Comparison of ENCODE assay signal across 19 cellular contexts in genomic region chr19:31270897-31271568, GRCh38.
DNase-seq lines count a peak whose midpoint lies in the region; ATAC-seq and TF ChIP-seq lines count a peak whose summit lies in the region.
"Had no signal": no experiment of that assay in that cellular context is flagged by ENCODE, and none has a peak within 500 bp of the region (broad histone marks: within the 10 kb centered on the region; RNA-seq: fewer than 3 reads in every experiment).

No MANE protein-coding gene starts in this region.

- H3K9me2 ChIP-seq in SK-N-SH, result no peaks in the 10 kb centered on the region

- intact Hi-C loops in stomach (cut with DNase I; ENCODE audit: low total_unique reads), result no loop called here
- intact Hi-C loops in CD4-positive, alpha-beta memory T cell (cut with micrococcal nuclease), result no loop called here

- H3K9me3 ChIP-seq in SK-N-SH, result no peaks in the 10 kb centered on the region
- H3K9me3 ChIP-seq in stomach, result no peaks in the 10 kb centered on the region
- H3K9me3 ChIP-seq in CD4-positive, alpha-beta memory T cell (ENCODE audit: control insufficient read depth in 1 of 2, low read length in 2 of 2), result no peaks in the 10 kb centered on the region
- H3K9me3 ChIP-seq: ascending aorta, esophagus squamous epithelium, neutrophil had no signal

- no peak overlapping the region for H2AFZ ChIP-seq in SK-N-SH (ENCODE audit: low read depth)

- no peaks in the 10 kb centered on the region for H3K79me2 ChIP-seq in SK-N-SH (ENCODE audit: insufficient read depth)

- POLR2A ChIA-PET in SK-N-SH (lab: Yijun Ruan, JAX), result interaction anchor here (0.7 kb wide), 1 partner anchor 44 kb away, joined by 3 read pairs; no protein-coding TSS in a partner anchor
- POLR2A ChIA-PET in CD4-positive, alpha-beta memory T cell (lab: Charles Lee; ENCODE audit: partially characterized antibody), result no interaction called here

- H3K4me3 ChIP-seq in SK-N-SH (ENCODE audit: low read depth in 2 of 2, low read length in 1 of 2) (no peak overlapping the region), fibroblast of pulmonary artery (replicated peaks; ENCODE audit: low read depth, low read length) (no peak overlapping the region), retinal pigment epithelial cell (ENCODE audit: low read length) (no peak overlapping the region), stomach (no peak overlapping the region)
- no peak overlapping the region for H3K4me3 ChIP-seq in CD4-positive, alpha-beta memory T cell (ENCODE audit: low read length in 2 of 2)
- H3K4me3 ChIP-seq: ascending aorta, esophagus squamous epithelium had no signal

- peak; percentile 50 for DNase-seq in D341Med (ENCODE audit: low spot score)
- no peak for DNase-seq in SK-N-SH
- DNase-seq in fibroblast of pulmonary artery (ENCODE audit: low read depth), result peak; percentile 68
- DNase-seq in retinal pigment epithelial cell (ENCODE audit: low read depth), result peak; percentile 34
- DNase-seq in activated CD4-positive, alpha-beta T cell treated with anti-CD3 and anti-CD28 coated beads for 48 hours, result no peak
- no peak for DNase-seq in stomach
- DNase-seq in CD4-positive, alpha-beta memory T cell, result no peak
- DNase-seq: DND-41; esophagus squamous epithelium; HCEC 1CT; NCI-H510A; OCI-M1; small intestine; stimulated activated naive CD4-positive, alpha-beta T cell treated with Interleukin-2 at 50 U/mL for 16 hours had no signal

- H3K9ac ChIP-seq in SK-N-SH, result no peak overlapping the region

- peaks cover 0 to 2% (median 0%) of the 10 kb centered on the region in 4 donors for H3K4me1 Mint-ChIP-seq in CD4-positive, alpha-beta memory T cell

- no peak for TF ChIP-seq RAD21 in SK-N-SH (IDR thresholded peaks at IDR 0.05; ENCODE audit: low read length)

- 74% methylated on average over 13 of the region's 14 CpGs for WGBS in SK-N-SH (ENCODE audit: low lambda C conversion rate)
- 58 to 73% (median 69%) methylated on average over 14 of the region's 14 CpGs for WGBS in stomach, 5 donors

- CTCF ChIA-PET in SK-N-SH (lab: Yijun Ruan, JAX), result interaction anchor here (0.6 to 1.3 kb wide), 4 partner anchors 44 to 278 kb away, joined by 3 to 4 read pairs (median 4); no protein-coding TSS in a partner anchor
- CTCF ChIA-PET in CD4-positive, alpha-beta memory T cell (lab: Charles Lee; ENCODE audit: partially characterized antibody), result no interaction called here

- TF ChIP-seq EP300 in SK-N-SH (IDR thresholded peaks at IDR 0.05; ENCODE audit: borderline replicate concordance in 1 of 2, low read depth in 1 of 2, low read length in 1 of 2) (no peak), stomach (IDR thresholded peaks at IDR 0.05) (no peak)

- no peaks in the 10 kb centered on the region for H3K9me3 Mint-ChIP-seq in CD4-positive, alpha-beta memory T cell

- H3K4me1 ChIP-seq in SK-N-SH (ENCODE audit: control insufficient read depth in 1 of 2, insufficient read depth in 2 of 2, low read depth in 1 of 2, low read length in 1 of 2) (peaks cover 0 to 47% of the 10 kb centered on the region in 2 experiments; a peak in 2 of 4 replicates), stomach (peaks cover 0 to 18% (median 3%) of the 10 kb centered on the region in 4 donors)
- H3K4me1 ChIP-seq in CD4-positive, alpha-beta memory T cell (ENCODE audit: insufficient read depth, low read length), result no peaks in the 10 kb centered on the region
- H3K4me1 ChIP-seq: ascending aorta, esophagus squamous epithelium had no signal

- no peak overlapping the region for H3K4me2 ChIP-seq in SK-N-SH

- no peak for ATAC-seq in GM21423 (IDR thresholded peaks at IDR 0.05; ENCODE audit: unreplicated experiment)

- no peaks in the 10 kb centered on the region for H3K27me3 ChIP-seq in SK-N-SH (ENCODE audit: insufficient read depth)
- no peaks in the 10 kb centered on the region for H3K27me3 ChIP-seq in stomach
- H3K27me3 ChIP-seq in CD4-positive, alpha-beta memory T cell (ENCODE audit: insufficient read depth, low read length), result no peaks in the 10 kb centered on the region
- H3K27me3 ChIP-seq: ascending aorta, esophagus squamous epithelium, neutrophil had no signal

- H4K20me1 ChIP-seq in SK-N-SH (ENCODE audit: insufficient read depth), result no peaks in the 10 kb centered on the region

- H3K27ac ChIP-seq in SK-N-SH (ENCODE audit: low read depth in 2 of 2, low read length in 1 of 2) (peak overlapping the region in 1 of 2 experiments; percentile 89; a peak in 1 of 4 replicates), stomach (no peak overlapping the region)
- no peak overlapping the region for H3K27ac ChIP-seq in CD4-positive, alpha-beta memory T cell (ENCODE audit: low read depth, low read length)
- H3K27ac ChIP-seq: ascending aorta, esophagus squamous epithelium, neutrophil, VCaP had no signal

- no peaks in the 10 kb centered on the region for H3K36me3 Mint-ChIP-seq in CD4-positive, alpha-beta memory T cell

- no peak for TF ChIP-seq CTCF in SK-N-SH (IDR thresholded peaks at IDR 0.05)
- no peak for TF ChIP-seq CTCF in fibroblast of pulmonary artery (IDR thresholded peaks at IDR 0.05; ENCODE audit: low read length, missing control alignments)
- TF ChIP-seq CTCF in retinal pigment epithelial cell (conservative IDR thresholded peaks at IDR 0.05; ENCODE audit: low read depth, low read length), result no peak
- TF ChIP-seq CTCF in stomach (IDR thresholded peaks at IDR 0.05), result no peak

- no peaks in the 10 kb centered on the region for H3F3A ChIP-seq in SK-N-SH (replicated peaks; ENCODE audit: insufficient read depth)

- H3K27me3 Mint-ChIP-seq in CD4-positive, alpha-beta memory T cell, result no peaks in the 10 kb centered on the region

- TF ChIP-seq POLR2A in stomach (IDR thresholded peaks at IDR 0.05), result no peak

- H3K36me3 ChIP-seq in SK-N-SH (replicated peaks in 1 of 2; ENCODE audit: control insufficient read depth in 1 of 2, insufficient read depth in 2 of 2, low read length in 1 of 2) (peaks cover 0 to under 1% of the 10 kb centered on the region in 2 experiments), stomach (no peaks in the 10 kb centered on the region)
- no peaks in the 10 kb centered on the region for H3K36me3 ChIP-seq in CD4-positive, alpha-beta memory T cell (ENCODE audit: insufficient read depth, low read length)
- H3K36me3 ChIP-seq: ascending aorta, esophagus squamous epithelium had no signal

- H3K27ac Mint-ChIP-seq in CD4-positive, alpha-beta memory T cell, result peak overlapping the region in 1 of 7 donors; percentile 35
- H3K27ac Mint-ChIP-seq: CD14-positive monocyte had no signal

- H3K4me3 Mint-ChIP-seq in CD4-positive, alpha-beta memory T cell, result no peak overlapping the region
- H3K4me3 Mint-ChIP-seq: CD14-positive monocyte had no signal

TF ChIP-seq in SK-N-SH, 30 proteins besides CTCF, POLR2A, EP300 and RAD21:
- TF ChIP-seq, protein P1, sequence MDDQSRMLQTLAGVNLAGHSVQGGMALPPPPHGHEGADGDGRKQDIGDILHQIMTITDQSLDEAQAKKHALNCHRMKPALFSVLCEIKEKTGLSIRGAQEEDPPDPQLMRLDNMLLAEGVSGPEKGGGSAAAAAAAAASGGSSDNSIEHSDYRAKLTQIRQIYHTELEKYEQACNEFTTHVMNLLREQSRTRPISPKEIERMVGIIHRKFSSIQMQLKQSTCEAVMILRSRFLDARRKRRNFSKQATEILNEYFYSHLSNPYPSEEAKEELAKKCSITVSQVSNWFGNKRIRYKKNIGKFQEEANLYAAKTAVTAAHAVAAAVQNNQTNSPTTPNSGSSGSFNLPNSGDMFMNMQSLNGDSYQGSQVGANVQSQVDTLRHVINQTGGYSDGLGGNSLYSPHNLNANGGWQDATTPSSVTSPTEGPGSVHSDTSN (IDR thresholded peaks at IDR 0.05), result peak; percentile 24; the same call in 1 of the 2 replicates
- TF ChIP-seq SIN3A (IDR thresholded peaks at IDR 0.05; ENCODE audit: borderline replicate concordance, low read depth, low read length) (no peak), GATA2 (CRISPR knock-in tag; IDR thresholded peaks at IDR 0.05) (no peak), FOSL2 (IDR thresholded peaks at IDR 0.05; ENCODE audit: borderline replicate concordance, low read depth) (peak; percentile 56; the same call in 1 of the 2 replicates), NFIC (IDR thresholded peaks at IDR 0.05; ENCODE audit: borderline replicate concordance) (0 out of 2 replicates have a peak, but pooled peaks have one; percentile 18), JUND (IDR thresholded peaks at IDR 0.05) (no peak)

Comparison
In these comparisons a context has a peak if more than half of its experiments do, and no peak if none do; other contexts are left out.
1. DNase-seq: peak in D341Med (single experiment), fibroblast of pulmonary artery (single experiment) and retinal pigment epithelial cell (single experiment); none in SK-N-SH (single experiment), activated CD4-positive, alpha-beta T cell treated with anti-CD3 and anti-CD28 coated beads for 48 hours (single experiment), stomach (single experiment) and CD4-positive, alpha-beta memory T cell (0 of 5).